In the genomic region with DNA sequence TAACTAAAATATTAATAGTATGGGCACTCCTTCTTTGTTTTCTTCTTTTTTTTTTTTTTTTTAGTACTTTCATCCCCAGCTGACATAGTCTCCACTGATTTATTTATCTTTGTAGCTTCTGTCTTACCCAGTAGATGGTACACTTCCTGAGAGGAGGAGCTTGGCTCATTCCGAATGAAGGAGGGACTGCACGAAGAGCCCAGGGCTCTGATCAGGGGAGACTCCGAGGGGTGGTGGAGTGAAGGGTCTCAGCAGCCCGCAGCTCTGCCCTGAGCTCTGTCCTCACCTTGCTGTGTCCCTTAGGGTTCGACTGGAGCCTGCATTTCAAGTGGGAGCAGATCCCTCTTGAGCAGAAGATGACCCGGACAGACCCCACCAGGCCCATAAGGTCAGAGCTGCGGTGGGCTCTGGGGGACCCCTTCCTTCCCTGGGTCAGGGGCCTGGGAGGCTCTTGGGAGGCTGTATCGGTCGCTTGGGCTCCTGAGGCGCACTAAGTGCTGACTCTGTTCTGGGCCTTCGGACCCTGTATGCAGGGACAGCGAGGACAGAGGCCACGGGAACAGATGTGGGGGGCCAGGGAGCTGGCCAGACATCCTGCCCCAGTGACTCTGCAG, we compare ENCODE assay signal across 26 cellular contexts.
DNase-seq lines count a peak whose midpoint lies in the region; ATAC-seq, FAIRE-seq and TF ChIP-seq lines count a peak whose summit lies in the region.
"Had no signal": no experiment of that assay in that cellular context is flagged by ENCODE, and none has a peak within 500 bp of the region (broad histone marks: within the 10 kb centered on the region; RNA-seq: fewer than 3 reads in every experiment).

No MANE protein-coding gene starts in this region.

- H3K4me1 Mint-ChIP-seq in WTC11, result no peaks in the 10 kb centered on the region
- peaks cover 11% of the 10 kb centered on the region for H3K4me1 Mint-ChIP-seq in activated T-cell treated with anti-CD3 and anti-CD28 coated beads, Interleukin-2, amount 50 U/mL, for 24 hours (ENCODE audit: low read depth)
- H3K4me1 Mint-ChIP-seq: CD14-positive monocyte had no signal

- H3K4me2 ChIP-seq in HepG2 (ENCODE audit: low read depth, low read length), result no peak overlapping the region
- H3K4me2 ChIP-seq in neuronal stem cell (ENCODE audit: insufficient read depth, low read length, poor library complexity, severe bottlenecking), result no peak overlapping the region
- H3K4me2 ChIP-seq: A549; BLaER1 treated with 17β-estradiol and CSF1 and Interleukin-3, amounts not matched to agents 10 nM and 100 nM had no signal

- H3K79me2 ChIP-seq in HepG2 (ENCODE audit: insufficient read depth, low read length), result no peaks in the 10 kb centered on the region

- H4K20me1 ChIP-seq in HepG2 (ENCODE audit: insufficient read depth, low read length), result no peaks in the 10 kb centered on the region
- H4K20me1 ChIP-seq: BLaER1 treated with 17β-estradiol and CSF1 and Interleukin-3, amounts not matched to agents 10 nM and 100 nM had no signal

- CTCF ChIA-PET in WTC11 (lab: Charles Lee) (interaction anchor here (0.7 to 8.3 kb wide), 5 partner anchors 15 to 73 kb away, joined by 3 to 56 read pairs (median 4); a partner anchor contains a TSS), HepG2 (lab: Yijun Ruan, JAX; ENCODE audit: low intra/inter-chr PET ratio, low total read pairs) (no interaction called here)

- no peak overlapping the region for H3K27ac Mint-ChIP-seq in WTC11
- H3K27ac Mint-ChIP-seq in activated T-cell treated with anti-CD3 and anti-CD28 coated beads, Interleukin-2, amount 50 U/mL, for 24 hours, result no peak overlapping the region
- H3K27ac Mint-ChIP-seq: CD14-positive monocyte; CD4-positive, alpha-beta T cell; H9 had no signal

- no peaks in the 10 kb centered on the region for H3K9me3 Mint-ChIP-seq in WTC11
- H3K9me3 Mint-ChIP-seq in activated T-cell treated with anti-CD3 and anti-CD28 coated beads, Interleukin-2, amount 50 U/mL, for 24 hours, result no peaks in the 10 kb centered on the region
- H3K9me3 Mint-ChIP-seq: CD4-positive, alpha-beta T cell; CD8-positive, alpha-beta memory T cell; H9 had no signal

- no peaks in the 10 kb centered on the region for H3K36me3 ChIP-seq in HepG2 (replicated peaks in 1 of 2; ENCODE audit: control insufficient read depth in 1 of 2, insufficient read depth in 2 of 2, low read length in 2 of 2)
- peaks cover 0 to 45% of the 10 kb centered on the region in 2 donors for H3K36me3 ChIP-seq in neuronal stem cell (replicated peaks in 1 of 2; ENCODE audit: control insufficient read depth in 2 of 2, insufficient read depth in 2 of 2, low read length in 2 of 2)
- no peaks in the 10 kb centered on the region for H3K36me3 ChIP-seq in spleen
- H3K36me3 ChIP-seq: BE2C; BLaER1 treated with 17β-estradiol and CSF1 and Interleukin-3, amounts not matched to agents 10 nM and 100 nM had no signal

- no TSS peak for BruUV-seq in HepG2 (replicated peaks; lab: Mats Ljungman, UMichigan)

- H3K27me3 ChIP-seq in HepG2 (ENCODE audit: control insufficient read depth in 1 of 2, insufficient read depth in 2 of 2, low read length in 2 of 2) (no peaks in the 10 kb centered on the region; a peak in 1 of 5 replicates), neuronal stem cell (ENCODE audit: control insufficient read depth in 3 of 3, insufficient read depth in 3 of 3, low read depth in 1 of 3, low read length in 3 of 3) (no peaks in the 10 kb centered on the region), spleen (replicated peaks in 1 of 7) (peaks cover 0 to 12% (median 0%) of the 10 kb centered on the region in 7 donors)
- H3K27me3 ChIP-seq: BE2C; BLaER1 treated with 17β-estradiol and CSF1 and Interleukin-3, amounts not matched to agents 10 nM and 100 nM had no signal

- TF ChIP-seq EP300 in HepG2 (IDR thresholded peaks at IDR 0.05; ENCODE audit: low read depth in 2 of 2, low read length in 2 of 2), result no peak
- TF ChIP-seq EP300 in HepG2 (CRISPR knock-in tag; IDR thresholded peaks at IDR 0.05; ENCODE audit: borderline replicate concordance), result no peak

- H4K8ac ChIP-seq in neuronal stem cell (ENCODE audit: low read depth, low read length), result no peak overlapping the region

- no peak overlapping the region for H3K14ac ChIP-seq in neuronal stem cell (ENCODE audit: low read length)

- H2AFZ ChIP-seq in HepG2 (ENCODE audit: low read length), result no peak overlapping the region
- H2AFZ ChIP-seq in neuronal stem cell (ENCODE audit: low read length), result no peak overlapping the region

- H3K9ac ChIP-seq in HepG2 (ENCODE audit: insufficient read depth, low read depth, low read length) (no peak overlapping the region), neuronal stem cell (ENCODE audit: low read depth, low read length, poor library complexity) (no peak overlapping the region)
- H3K9ac ChIP-seq: BLaER1 treated with 17β-estradiol and CSF1 and Interleukin-3, amounts not matched to agents 10 nM and 100 nM had no signal

- no peak overlapping the region for H3K4me3 Mint-ChIP-seq in WTC11
- no peak overlapping the region for H3K4me3 Mint-ChIP-seq in activated T-cell treated with anti-CD3 and anti-CD28 coated beads, Interleukin-2, amount 50 U/mL, for 24 hours
- H3K4me3 Mint-ChIP-seq: CD14-positive monocyte; CD4-positive, alpha-beta T cell; H9 had no signal

- H3K9me3 ChIP-seq in HepG2 (ENCODE audit: low read length) (no peaks in the 10 kb centered on the region), neuronal stem cell (replicated peaks in 1 of 2; ENCODE audit: control insufficient read depth in 2 of 2, insufficient read depth in 1 of 2, low read depth in 1 of 2, low read length in 2 of 2) (no peaks in the 10 kb centered on the region), spleen (no peaks in the 10 kb centered on the region)
- H3K9me3 ChIP-seq: A549; BE2C; BLaER1 treated with 17β-estradiol and CSF1 and Interleukin-3, amounts not matched to agents 10 nM and 100 nM had no signal

- in situ Hi-C loops in HepG2 (cut with HindIII; ENCODE audit: extremely low pct_ligation_motif_present, low pct_unique_long_range_greater_than_20kb), result no loop called here

- H3K18ac ChIP-seq in neuronal stem cell (ENCODE audit: low read length), result peak overlapping the region; percentile 17

- no peak overlapping the region for H2BK5ac ChIP-seq in neuronal stem cell (ENCODE audit: low read length)

- H3K4ac ChIP-seq in neuronal stem cell (ENCODE audit: low read length), result no peak overlapping the region

- intact Hi-C loops in HepG2 (cut with micrococcal nuclease; ENCODE audit: unreplicated experiment), result no loop called here
- intact Hi-C loops in spleen (cut with DNase I; ENCODE audit: low total_unique reads), result no loop called here

- H3K4me3 ChIP-seq in HepG2 (replicated peaks in 1 of 3; ENCODE audit: insufficient read depth in 1 of 3, low read depth in 2 of 3, low read length in 3 of 3) (no peak overlapping the region), neuronal stem cell (ENCODE audit: low read length in 2 of 2) (no peak overlapping the region), spleen (no peak overlapping the region)
- H3K4me3 ChIP-seq: A549; BLaER1 treated with 17β-estradiol and CSF1 and Interleukin-3, amounts not matched to agents 10 nM and 100 nM; GM12878 had no signal

- no peaks in the 10 kb centered on the region for H3K79me1 ChIP-seq in neuronal stem cell (ENCODE audit: low read depth, low read length)

- no peak overlapping the region for H2BK15ac ChIP-seq in neuronal stem cell (ENCODE audit: low read length)

- 7% methylated on average over 4 of the region's 13 CpGs for WGBS in HepG2 (ENCODE audit: low lambda C conversion rate)
- WGBS in neuronal stem cell (ENCODE audit: extremely low coverage in 2 of 2, insufficient read length in 2 of 2, insufficient replicate concordance in 1 of 2), 2 donors, result no CpG with 5 or more reads among the region's 13 CpGs
- WGBS in spleen, 5 donors, result 62 to 86% (median 79%) methylated on average over 7 to 13 of the region's 13 CpGs

- H3K27ac ChIP-seq in HepG2 (ENCODE audit: extremely low read length, insufficient read depth, low read length) (no peak overlapping the region), neuronal stem cell (replicated peaks; ENCODE audit: low read length) (no peak overlapping the region), spleen (no peak overlapping the region)
- H3K27ac ChIP-seq: A549; BLaER1 treated with 17β-estradiol and CSF1 and Interleukin-3, amounts not matched to agents 10 nM and 100 nM had no signal

- H4K91ac ChIP-seq in neuronal stem cell (ENCODE audit: low read depth, low read length, poor library complexity), result no peak overlapping the region

- no peak for TF ChIP-seq RAD21 in HepG2 (CRISPR knock-in tag; IDR thresholded peaks at IDR 0.05)

- TF ChIP-seq POLR2A in HepG2 (IDR thresholded peaks at IDR 0.05; ENCODE audit: insufficient read depth in 1 of 2, low read depth in 2 of 2, low read length in 2 of 2) (no peak), spleen (IDR thresholded peaks at IDR 0.05) (no peak)

- no peak overlapping the region for H2BK120ac ChIP-seq in neuronal stem cell (ENCODE audit: low read depth, low read length)

- TF ChIP-seq CTCF in WTC11 (IDR thresholded peaks at IDR 0.05), result no peak
- no peak for TF ChIP-seq CTCF in HepG2 (CRISPR knock-in tag; IDR thresholded peaks at IDR 0.05)
- TF ChIP-seq CTCF in spleen (IDR thresholded peaks at IDR 0.05 in 8 of 11, conservative IDR thresholded peaks at IDR 0.05 in 3 of 11), result no peak

- H2BK12ac ChIP-seq in neuronal stem cell (ENCODE audit: low read length), result no peak overlapping the region

- no peak overlapping the region for H2AK5ac ChIP-seq in neuronal stem cell (ENCODE audit: low read depth, low read length)

- no peak overlapping the region for H3K23ac ChIP-seq in neuronal stem cell (ENCODE audit: low read depth, low read length, poor library complexity)

- H3K27me3 Mint-ChIP-seq in WTC11 (ENCODE audit: low read depth), result no peaks in the 10 kb centered on the region
- no peaks in the 10 kb centered on the region for H3K27me3 Mint-ChIP-seq in activated T-cell treated with anti-CD3 and anti-CD28 coated beads, Interleukin-2, amount 50 U/mL, for 24 hours
- H3K27me3 Mint-ChIP-seq: CD4-positive, alpha-beta T cell had no signal

- no peaks in the 10 kb centered on the region for H3K4me1 ChIP-seq in HepG2 (ENCODE audit: insufficient read depth, low read length)
- H3K4me1 ChIP-seq in neuronal stem cell (ENCODE audit: control insufficient read depth in 2 of 2, insufficient read depth in 1 of 2, low read depth in 1 of 2, low read length in 2 of 2), result peaks cover 0 to 4% of the 10 kb centered on the region in 2 donors
- H3K4me1 ChIP-seq in spleen, result peaks cover 0 to 15% (median 0%) of the 10 kb centered on the region in 6 donors
- H3K4me1 ChIP-seq: A549, BE2C had no signal

- POLR2A ChIA-PET in WTC11 (lab: Charles Lee), result no interaction called here
- POLR2A ChIA-PET in HepG2 (lab: Yijun Ruan, JAX), result no interaction called here

- ATAC-seq in WTC11, result peak; percentile 65; the same call in 1 of the 2 replicates
- peak; percentile 44; the same call in 2 of the 3 replicates for ATAC-seq in HepG2
- ATAC-seq in HG03378 (IDR thresholded peaks at IDR 0.05; ENCODE audit: unreplicated experiment), result no peak
- ATAC-seq: HCT116 had no signal

- DNase-seq in WTC11 (ENCODE audit: low spot score), result no peak
- no peak for DNase-seq in HepG2 (ENCODE audit: low spot score)
- DNase-seq in neuronal stem cell (ENCODE audit: low spot score), result no peak
- DNase-seq in spleen, result peak; percentile 61
- DNase-seq in stimulated activated CD4-positive, alpha-beta T cell treated with anti-CD3 and anti-CD28 coated beads, Interleukin-4, amount 100 ng/mL, for 24 hours, result no peak
- DNase-seq in activated T-cell treated with anti-CD3 and anti-CD28 coated beads, Interleukin-2, amount 50 U/mL, for 24 hours, result no peak
- DNase-seq: 8988T; ACHN; AML-193; BE2C; CD4-positive, alpha-beta T cell; DMS 273 treated with DMSO at 0.1 percent for 48 hours; DMS79; EL; GDM1; H9 had no signal

- FAIRE-seq in HepG2 (lab: Jason Lieb, UNC), result no peak
- FAIRE-seq: A549, D721Med, GM12878, GM18507, H1 had no signal

- no peaks in the 10 kb centered on the region for H3K36me3 Mint-ChIP-seq in WTC11
- no peaks in the 10 kb centered on the region for H3K36me3 Mint-ChIP-seq in activated T-cell treated with anti-CD3 and anti-CD28 coated beads, Interleukin-2, amount 50 U/mL, for 24 hours (ENCODE audit: low read depth)
- H3K36me3 Mint-ChIP-seq: CD14-positive monocyte; CD8-positive, alpha-beta memory T cell had no signal
